In genomic region chr1:100497796-100498195, GRCh38 we compare ENCODE assay signal across 27 cellular contexts. TPM values are rescaled to one million over a fixed set of nuclear protein-coding genes. Genes with fewer than 3 reads are reported as not detected.
"Had no signal": no experiment of that assay in that cellular context is flagged by ENCODE, and none has a peak within 500 bp of the region (broad histone marks: within the 10 kb centered on the region; RNA-seq: fewer than 3 reads in every experiment).

No MANE protein-coding gene starts in this region.

- H3K27me3 ChIP-seq: ovary, suprapubic skin, tibial artery, upper lobe of right lung had no signal

- H3K9me3 ChIP-seq: left ventricle myocardium inferior, ovary, suprapubic skin, thoracic aorta, tibial artery, upper lobe of right lung had no signal

- H3K4me3 ChIP-seq: left ventricle myocardium inferior, lung, ovary, skin epidermis, suprapubic skin, thoracic aorta, tibial artery, upper lobe of right lung had no signal

- H3K27me3 Mint-ChIP-seq: naive B cell; progenitor cell of endocrine pancreas; stimulated activated naive CD8-positive, alpha-beta T cell treated with anti-CD3 and anti-CD28 coated beads, Interleukin-15, Interleukin-2, amounts not matched to agents 100 ng/mL and 50 ng/mL, for 24 hours had no signal

- H3K4me1 Mint-ChIP-seq: naive B cell had no signal

- H3K27ac ChIP-seq: left ventricle myocardium inferior, ovary, skin epidermis, suprapubic skin, thoracic aorta, tibial artery, upper lobe of right lung had no signal

- DNase-seq: islet precursor cell; left ventricle myocardium inferior; mesendoderm; naive B cell; natural killer cell; ovary; retina; right cardiac atrium; stimulated activated CD4-positive, alpha-beta T cell treated with anti-CD3 and anti-CD28 coated beads, Interleukin-12 subunit alpha, Interleukin-12 subunit beta, amount 100 ng/mL, for 4 hours; stimulated activated CD4-positive, alpha-beta T cell treated with anti-CD3 and anti-CD28 coated beads, Interleukin-15, amount 100 ng/mL, for 24 hours; stimulated activated CD4-positive, alpha-beta T cell treated with anti-CD3 and anti-CD28 coated beads, Interleukin-2, amount 100 ng/mL, for 24 hours; stimulated activated CD4-positive, alpha-beta T cell treated with anti-CD3 and anti-CD28 coated beads, Interleukin-4, amount 100 ng/mL, for 1 hour; stimulated activated naive CD4-positive, alpha-beta T cell; tibial artery; trophoblast cell; upper lobe of right lung had no signal

- H3K4me3 Mint-ChIP-seq: mesothelial cell of epicardium; naive B cell; natural killer cell; stimulated activated naive CD8-positive, alpha-beta T cell treated with anti-CD3 and anti-CD28 coated beads, Interleukin-15, Interleukin-2, amounts not matched to agents 100 ng/mL and 50 ng/mL, for 24 hours had no signal

- H3K36me3 ChIP-seq: ovary had no signal

- ATAC-seq: natural killer cell, right cardiac atrium, sciatic nerve, upper lobe of right lung had no signal

- H3K9me3 Mint-ChIP-seq: naive B cell; natural killer cell; stimulated activated naive CD8-positive, alpha-beta T cell treated with anti-CD3 and anti-CD28 coated beads, Interleukin-15, Interleukin-2, amounts not matched to agents 100 ng/mL and 50 ng/mL, for 24 hours had no signal

- H3K4me1 ChIP-seq: left ventricle myocardium inferior, suprapubic skin, tibial artery, upper lobe of right lung had no signal

- H3K27ac Mint-ChIP-seq: mesothelial cell of epicardium; natural killer cell; progenitor cell of endocrine pancreas; stimulated activated naive CD8-positive, alpha-beta T cell treated with anti-CD3 and anti-CD28 coated beads, Interleukin-15, Interleukin-2, amounts not matched to agents 100 ng/mL and 50 ng/mL, for 24 hours had no signal

RNA-seq across cellular contexts. Expression of gene GPR88, which starts 40.1 kb away (rescaled TPM):
- total RNA-seq: kidney epithelial cell, left ventricle myocardium inferior, lower leg skin, mesothelial cell of epicardium, mononuclear cell, progenitor cell of endocrine pancreas, suprapubic skin, upper lobe of right lung had no signal
